Comparison of ENCODE assay signal across 8 cellular contexts in the genomic region with DNA sequence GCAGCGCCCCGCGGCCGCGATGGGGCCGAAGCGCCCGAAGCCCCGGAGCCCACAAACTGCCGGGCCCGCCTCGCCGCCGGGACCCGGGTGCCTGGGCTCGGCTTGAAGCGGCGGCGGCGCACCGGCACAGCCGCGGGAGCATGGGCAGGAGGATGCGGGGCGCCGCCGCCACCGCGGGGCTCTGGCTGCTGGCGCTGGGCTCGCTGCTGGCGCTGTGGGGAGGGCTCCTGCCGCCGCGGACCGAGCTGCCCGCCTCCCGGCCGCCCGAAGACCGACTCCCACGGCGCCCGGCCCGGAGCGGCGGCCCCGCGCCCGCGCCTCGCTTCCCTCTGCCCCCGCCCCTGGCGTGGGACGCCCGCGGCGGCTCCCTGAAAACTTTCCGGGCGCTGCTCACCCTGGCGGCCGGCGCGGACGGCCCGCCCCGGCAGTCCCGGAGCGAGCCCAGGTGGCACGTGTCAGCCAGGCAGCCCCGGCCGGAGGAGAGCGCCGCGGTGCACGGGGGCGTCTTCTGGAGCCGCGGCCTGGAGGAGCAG. TPM values are rescaled to one million over a fixed set of nuclear protein-coding genes. Genes with fewer than 3 reads are reported as not detected.
A peak's percentile ranks its signal among the peaks of the same experiment; 100 is the strongest.
DNase-seq lines count a peak whose midpoint lies in the region; ATAC-seq, FAIRE-seq and TF ChIP-seq lines count a peak whose summit lies in the region.

No MANE protein-coding gene starts in this region.

- POLR2A ChIA-PET in Caco-2 (lab: Charles Lee) = no interaction called here

- BruUV-seq in Caco-2 (replicated peaks; lab: Mats Ljungman, UMichigan) = no TSS peak

- H3K27me3 ChIP-seq in Caco-2 (replicated peaks; ENCODE audit: control insufficient read depth, insufficient read depth, low read length) = no peaks in the 10 kb centered on the region

- peak; percentile 56 for ATAC-seq in HG03354 (IDR thresholded peaks at IDR 0.05; ENCODE audit: poor library complexity, severe bottlenecking, unreplicated experiment)
- ATAC-seq in activated T-helper 17 cell treated with anti-CD3 and anti-CD28 coated beads, Interleukin-2, amount 50 U/mL, for 72 hours (replicated peaks) = peak; percentile 48

- peaks cover 20% of the 10 kb centered on the region for H3K4me1 Mint-ChIP-seq in Caco-2 (ENCODE audit: low read depth, unreplicated experiment)
- no peaks in the 10 kb centered on the region for H3K4me1 Mint-ChIP-seq in activated T-helper 17 cell treated with anti-CD3 and anti-CD28 coated beads, Interleukin-2, amount 50 U/mL, for 72 hours

- H3K36me3 Mint-ChIP-seq in Caco-2 (ENCODE audit: insufficient read depth, unreplicated experiment) = peaks cover 6% of the 10 kb centered on the region
- peaks cover 4% of the 10 kb centered on the region for H3K36me3 Mint-ChIP-seq in activated T-helper 17 cell treated with anti-CD3 and anti-CD28 coated beads, Interleukin-2, amount 50 U/mL, for 72 hours (ENCODE audit: low read depth)

- intact Hi-C loops in Caco-2 (cut with micrococcal nuclease; ENCODE audit: unreplicated experiment) = loop anchor here (1.0 to 5.0 kb wide), 7 partner anchors 44 to 859 kb away; partner anchors contain the start of gene TRIM44

- peak; percentile 42 to 67 for DNase-seq in Caco-2
- peak; percentile 57 for DNase-seq in GM19239 (ENCODE audit: insufficient read length, low spot score)
- peak; percentile 64 for DNase-seq in hepatic stellate cell (ENCODE audit: low spot score)
- DNase-seq in stimulated activated CD4-positive, alpha-beta T cell treated with anti-CD3 and anti-CD28 coated beads, Interleukin-2, amount 100 ng/mL, for 4 hours (ENCODE audit: low read depth) = peak; percentile 16
- no peak for DNase-seq in SKM-1 (lab: John Stamatoyannopoulos, UW; ENCODE audit: unreplicated experiment)
- DNase-seq in activated CD4-positive, CD25-positive, alpha-beta regulatory T cell (lab: John Stamatoyannopoulos, UW) = no peak

- peak overlapping the region; percentile 81 for H3K4me3 Mint-ChIP-seq in Caco-2 (ENCODE audit: unreplicated experiment)
- H3K4me3 Mint-ChIP-seq in activated T-helper 17 cell treated with anti-CD3 and anti-CD28 coated beads, Interleukin-2, amount 50 U/mL, for 72 hours = no peak overlapping the region

- TF ChIP-seq CTCF in Caco-2 (IDR thresholded peaks at IDR 0.05; ENCODE audit: insufficient read depth in 1 of 2, low read depth in 1 of 2, low read length in 1 of 2, severe bottlenecking in 1 of 2, unreplicated experiment in 1 of 2) = no peak

- H3K36me3 ChIP-seq in Caco-2 (ENCODE audit: control insufficient read depth, insufficient read depth, low read length) = no peaks in the 10 kb centered on the region

- H3K4me1 ChIP-seq in Caco-2 = peaks cover 26% of the 10 kb centered on the region

- H3K9me3 ChIP-seq in Caco-2 = no peaks in the 10 kb centered on the region

- FAIRE-seq in GM19239 (lab: Jason Lieb, UNC) = no peak

- peak overlapping the region; percentile 61 for H3K4me3 ChIP-seq in Caco-2 (ENCODE audit: low read depth, low read length)

- CTCF ChIA-PET in Caco-2 (lab: Charles Lee) = interaction anchor here (0.9 to 3.5 kb wide), 4 partner anchors 203 to 874 kb away, joined by 3 to 22 read pairs (median 5); no protein-coding TSS in a partner anchor

- no peak overlapping the region for H3K27ac Mint-ChIP-seq in Caco-2 (ENCODE audit: unreplicated experiment)
- H3K27ac Mint-ChIP-seq in activated T-helper 17 cell treated with anti-CD3 and anti-CD28 coated beads, Interleukin-2, amount 50 U/mL, for 72 hours = no peak overlapping the region

- H3K9me3 Mint-ChIP-seq in Caco-2 (ENCODE audit: unreplicated experiment) = no peaks in the 10 kb centered on the region
- H3K9me3 Mint-ChIP-seq in activated T-helper 17 cell treated with anti-CD3 and anti-CD28 coated beads, Interleukin-2, amount 50 U/mL, for 72 hours = no peaks in the 10 kb centered on the region

- H3K27me3 Mint-ChIP-seq in Caco-2 (ENCODE audit: insufficient read depth, unreplicated experiment) = peaks cover 2% of the 10 kb centered on the region
- peaks cover 41% of the 10 kb centered on the region for H3K27me3 Mint-ChIP-seq in activated T-helper 17 cell treated with anti-CD3 and anti-CD28 coated beads, Interleukin-2, amount 50 U/mL, for 72 hours

RNA-seq across cellular contexts. Expression of gene FJX1, which starts 0.3 kb away (rescaled TPM):
- 12.0 and 14.4 TPM in 2 replicates for total RNA-seq in Caco-2 (2022)
- total RNA-seq in activated T-helper 17 cell treated with anti-CD3 and anti-CD28 coated beads, Interleukin-2, amount 50 U/mL, for 72 hours = under 1 TPM; 0.21 to 0.48 TPM

RNA-seq across cellular contexts. Expression of gene TRIM44, which starts 44.0 kb away (rescaled TPM):
- 74.6 and 81.4 TPM in 2 replicates for total RNA-seq in Caco-2 (2022)
- 10 to 100 TPM; 14.3 to 17.7 TPM for total RNA-seq in activated T-helper 17 cell treated with anti-CD3 and anti-CD28 coated beads, Interleukin-2, amount 50 U/mL, for 72 hours

Comparison
In these comparisons a context has a peak if more than half of its experiments do, and no peak if none do; other contexts are left out.
1. DNase-seq: peak in Caco-2 (2 of 2), GM19239 (single experiment), hepatic stellate cell (single experiment) and stimulated activated CD4-positive, alpha-beta T cell treated with anti-CD3 and anti-CD28 coated beads, Interleukin-2, amount 100 ng/mL, for 4 hours (single experiment); none in SKM-1 (single experiment) and activated CD4-positive, CD25-positive, alpha-beta regulatory T cell (0 of 4).